Comparison of ENCODE assay signal across 1 cellular context in genomic region chr3:24202071-24202470, GRCh38.
TF ChIP-seq lines count a peak whose summit lies in the region.

No MANE protein-coding gene starts in this region.

TF ChIP-seq in H1, 55 proteins besides CTCF, POLR2A, EP300 and RAD21 (continued from another document):
- TF ChIP-seq, protein P1, sequence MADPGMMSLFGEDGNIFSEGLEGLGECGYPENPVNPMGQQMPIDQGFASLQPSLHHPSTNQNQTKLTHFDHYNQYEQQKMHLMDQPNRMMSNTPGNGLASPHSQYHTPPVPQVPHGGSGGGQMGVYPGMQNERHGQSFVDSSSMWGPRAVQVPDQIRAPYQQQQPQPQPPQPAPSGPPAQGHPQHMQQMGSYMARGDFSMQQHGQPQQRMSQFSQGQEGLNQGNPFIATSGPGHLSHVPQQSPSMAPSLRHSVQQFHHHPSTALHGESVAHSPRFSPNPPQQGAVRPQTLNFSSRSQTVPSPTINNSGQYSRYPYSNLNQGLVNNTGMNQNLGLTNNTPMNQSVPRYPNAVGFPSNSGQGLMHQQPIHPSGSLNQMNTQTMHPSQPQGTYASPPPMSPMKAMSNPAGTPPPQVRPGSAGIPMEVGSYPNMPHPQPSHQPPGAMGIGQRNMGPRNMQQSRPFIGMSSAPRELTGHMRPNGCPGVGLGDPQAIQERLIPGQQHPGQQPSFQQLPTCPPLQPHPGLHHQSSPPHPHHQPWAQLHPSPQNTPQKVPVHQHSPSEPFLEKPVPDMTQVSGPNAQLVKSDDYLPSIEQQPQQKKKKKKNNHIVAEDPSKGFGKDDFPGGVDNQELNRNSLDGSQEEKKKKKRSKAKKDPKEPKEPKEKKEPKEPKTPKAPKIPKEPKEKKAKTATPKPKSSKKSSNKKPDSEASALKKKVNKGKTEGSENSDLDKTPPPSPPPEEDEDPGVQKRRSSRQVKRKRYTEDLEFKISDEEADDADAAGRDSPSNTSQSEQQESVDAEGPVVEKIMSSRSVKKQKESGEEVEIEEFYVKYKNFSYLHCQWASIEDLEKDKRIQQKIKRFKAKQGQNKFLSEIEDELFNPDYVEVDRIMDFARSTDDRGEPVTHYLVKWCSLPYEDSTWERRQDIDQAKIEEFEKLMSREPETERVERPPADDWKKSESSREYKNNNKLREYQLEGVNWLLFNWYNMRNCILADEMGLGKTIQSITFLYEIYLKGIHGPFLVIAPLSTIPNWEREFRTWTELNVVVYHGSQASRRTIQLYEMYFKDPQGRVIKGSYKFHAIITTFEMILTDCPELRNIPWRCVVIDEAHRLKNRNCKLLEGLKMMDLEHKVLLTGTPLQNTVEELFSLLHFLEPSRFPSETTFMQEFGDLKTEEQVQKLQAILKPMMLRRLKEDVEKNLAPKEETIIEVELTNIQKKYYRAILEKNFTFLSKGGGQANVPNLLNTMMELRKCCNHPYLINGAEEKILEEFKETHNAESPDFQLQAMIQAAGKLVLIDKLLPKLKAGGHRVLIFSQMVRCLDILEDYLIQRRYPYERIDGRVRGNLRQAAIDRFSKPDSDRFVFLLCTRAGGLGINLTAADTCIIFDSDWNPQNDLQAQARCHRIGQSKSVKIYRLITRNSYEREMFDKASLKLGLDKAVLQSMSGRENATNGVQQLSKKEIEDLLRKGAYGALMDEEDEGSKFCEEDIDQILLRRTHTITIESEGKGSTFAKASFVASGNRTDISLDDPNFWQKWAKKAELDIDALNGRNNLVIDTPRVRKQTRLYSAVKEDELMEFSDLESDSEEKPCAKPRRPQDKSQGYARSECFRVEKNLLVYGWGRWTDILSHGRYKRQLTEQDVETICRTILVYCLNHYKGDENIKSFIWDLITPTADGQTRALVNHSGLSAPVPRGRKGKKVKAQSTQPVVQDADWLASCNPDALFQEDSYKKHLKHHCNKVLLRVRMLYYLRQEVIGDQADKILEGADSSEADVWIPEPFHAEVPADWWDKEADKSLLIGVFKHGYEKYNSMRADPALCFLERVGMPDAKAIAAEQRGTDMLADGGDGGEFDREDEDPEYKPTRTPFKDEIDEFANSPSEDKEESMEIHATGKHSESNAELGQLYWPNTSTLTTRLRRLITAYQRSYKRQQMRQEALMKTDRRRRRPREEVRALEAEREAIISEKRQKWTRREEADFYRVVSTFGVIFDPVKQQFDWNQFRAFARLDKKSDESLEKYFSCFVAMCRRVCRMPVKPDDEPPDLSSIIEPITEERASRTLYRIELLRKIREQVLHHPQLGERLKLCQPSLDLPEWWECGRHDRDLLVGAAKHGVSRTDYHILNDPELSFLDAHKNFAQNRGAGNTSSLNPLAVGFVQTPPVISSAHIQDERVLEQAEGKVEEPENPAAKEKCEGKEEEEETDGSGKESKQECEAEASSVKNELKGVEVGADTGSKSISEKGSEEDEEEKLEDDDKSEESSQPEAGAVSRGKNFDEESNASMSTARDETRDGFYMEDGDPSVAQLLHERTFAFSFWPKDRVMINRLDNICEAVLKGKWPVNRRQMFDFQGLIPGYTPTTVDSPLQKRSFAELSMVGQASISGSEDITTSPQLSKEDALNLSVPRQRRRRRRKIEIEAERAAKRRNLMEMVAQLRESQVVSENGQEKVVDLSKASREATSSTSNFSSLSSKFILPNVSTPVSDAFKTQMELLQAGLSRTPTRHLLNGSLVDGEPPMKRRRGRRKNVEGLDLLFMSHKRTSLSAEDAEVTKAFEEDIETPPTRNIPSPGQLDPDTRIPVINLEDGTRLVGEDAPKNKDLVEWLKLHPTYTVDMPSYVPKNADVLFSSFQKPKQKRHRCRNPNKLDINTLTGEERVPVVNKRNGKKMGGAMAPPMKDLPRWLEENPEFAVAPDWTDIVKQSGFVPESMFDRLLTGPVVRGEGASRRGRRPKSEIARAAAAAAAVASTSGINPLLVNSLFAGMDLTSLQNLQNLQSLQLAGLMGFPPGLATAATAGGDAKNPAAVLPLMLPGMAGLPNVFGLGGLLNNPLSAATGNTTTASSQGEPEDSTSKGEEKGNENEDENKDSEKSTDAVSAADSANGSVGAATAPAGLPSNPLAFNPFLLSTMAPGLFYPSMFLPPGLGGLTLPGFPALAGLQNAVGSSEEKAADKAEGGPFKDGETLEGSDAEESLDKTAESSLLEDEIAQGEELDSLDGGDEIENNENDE (IDR thresholded peaks at IDR 0.05; ENCODE audit: insufficient replicate concordance, low read length) = no peak
- TF ChIP-seq GABPA (IDR thresholded peaks at IDR 0.05; ENCODE audit: borderline replicate concordance, insufficient read depth, low read length) (no peak), SAP30 (IDR thresholded peaks at IDR 0.05; ENCODE audit: insufficient read depth, insufficient replicate concordance, low read length) (no peak), PHF8 (conservative IDR thresholded peaks at IDR 0.05; ENCODE audit: low read depth, low read length) (no peak), CHD1 (IDR thresholded peaks at IDR 0.05; ENCODE audit: low read depth, low read length) (no peak), HDAC2 (IDR thresholded peaks at IDR 0.05; ENCODE audit: borderline replicate concordance in 1 of 2, low read depth in 2 of 2, low read length in 2 of 2) (no peak), CEBPB (IDR thresholded peaks at IDR 0.05; ENCODE audit: low read depth, low read length) (no peak), SIRT6 (IDR thresholded peaks at IDR 0.05; ENCODE audit: low read length) (no peak), NANOG (IDR thresholded peaks at IDR 0.05; ENCODE audit: insufficient read depth, low read depth, low read length, poor library complexity, severe bottlenecking) (no peak), BRCA1 (IDR thresholded peaks at IDR 0.05; ENCODE audit: low read depth, low read length) (no peak), SUZ12 (IDR thresholded peaks at IDR 0.05; ENCODE audit: low read length) (no peak), KDM1A (IDR thresholded peaks at IDR 0.05; ENCODE audit: borderline replicate concordance, low read length) (no peak)
- TF ChIP-seq, protein P2, sequence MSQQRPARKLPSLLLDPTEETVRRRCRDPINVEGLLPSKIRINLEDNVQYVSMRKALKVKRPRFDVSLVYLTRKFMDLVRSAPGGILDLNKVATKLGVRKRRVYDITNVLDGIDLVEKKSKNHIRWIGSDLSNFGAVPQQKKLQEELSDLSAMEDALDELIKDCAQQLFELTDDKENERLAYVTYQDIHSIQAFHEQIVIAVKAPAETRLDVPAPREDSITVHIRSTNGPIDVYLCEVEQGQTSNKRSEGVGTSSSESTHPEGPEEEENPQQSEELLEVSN (IDR thresholded peaks at IDR 0.05) = no peak
